Comparison of ENCODE assay signal across 8 cellular contexts in the genomic region with DNA sequence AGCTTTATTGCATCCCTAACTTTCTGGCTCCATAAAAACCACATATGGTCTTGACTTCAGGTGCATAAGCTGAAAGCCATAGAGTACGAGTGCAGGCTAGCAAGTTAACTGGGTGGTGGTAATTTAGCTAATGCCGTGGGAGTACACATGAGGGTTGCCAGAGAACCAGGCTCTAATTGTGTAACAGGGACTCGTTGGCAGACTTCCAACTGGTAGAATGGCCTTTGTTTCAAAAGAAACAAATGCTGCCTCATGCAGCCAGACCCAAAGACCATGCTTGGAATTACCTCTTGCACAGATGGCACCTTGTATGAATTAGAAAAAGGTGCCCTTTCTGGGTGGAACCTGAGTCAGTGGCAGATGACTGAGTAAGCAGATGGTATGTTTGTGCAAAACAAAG.
DNase-seq lines count a peak whose midpoint lies in the region; ATAC-seq and TF ChIP-seq lines count a peak whose summit lies in the region.

No MANE protein-coding gene starts in this region.

- peaks cover 18 to 36% (median 26%) of the 10 kb centered on the region in 3 donors for H3K4me1 Mint-ChIP-seq in naive B cell
- H3K4me1 Mint-ChIP-seq in WTC11: peaks cover 6% of the 10 kb centered on the region
- H3K4me1 Mint-ChIP-seq in activated CD8-positive, alpha-beta T cell treated with anti-CD3 and anti-CD28 coated beads for 36 hours (ENCODE audit: low read depth): peaks cover 33% of the 10 kb centered on the region

- intact Hi-C loops in activated CD8-positive, alpha-beta T cell treated with anti-CD3 and anti-CD28 coated beads for 36 hours (cut with micrococcal nuclease): no loop called here

- no peak overlapping the region for H3K4me3 Mint-ChIP-seq in naive B cell
- H3K4me3 Mint-ChIP-seq in WTC11: no peak overlapping the region
- H3K4me3 Mint-ChIP-seq in activated CD8-positive, alpha-beta T cell treated with anti-CD3 and anti-CD28 coated beads for 36 hours: no peak overlapping the region

- POLR2A ChIA-PET in WTC11 (lab: Charles Lee): no interaction called here
- POLR2A ChIA-PET in activated CD8-positive, alpha-beta T cell treated with anti-CD3 and anti-CD28 coated beads for 36 hours (lab: Charles Lee): no interaction called here

- TF ChIP-seq CTCF in WTC11 (IDR thresholded peaks at IDR 0.05): no peak
- TF ChIP-seq CTCF in activated CD8-positive, alpha-beta T cell treated with anti-CD3 and anti-CD28 coated beads for 36 hours (IDR thresholded peaks at IDR 0.05): no peak

- ATAC-seq in naive B cell (ENCODE audit: low read depth in 2 of 2) (no peak), WTC11 (no peak), HG02938 (IDR thresholded peaks at IDR 0.05; ENCODE audit: unreplicated experiment) (no peak)
- no peak for ATAC-seq in activated CD8-positive, alpha-beta T cell treated with anti-CD3 and anti-CD28 coated beads for 36 hours

- in situ Hi-C loops in G401 (cut with HindIII; ENCODE audit: low sequenced_read_pairs): no loop called here

- H3K27ac Mint-ChIP-seq in naive B cell (peak overlapping the region in 4 of 6 donors; percentile 3 to 76 (median 50)), WTC11 (no peak overlapping the region)
- H3K27ac Mint-ChIP-seq in activated CD8-positive, alpha-beta T cell treated with anti-CD3 and anti-CD28 coated beads for 36 hours: no peak overlapping the region

- no peaks in the 10 kb centered on the region for H3K36me3 Mint-ChIP-seq in naive B cell
- H3K36me3 Mint-ChIP-seq in WTC11: peaks cover 10% of the 10 kb centered on the region
- H3K36me3 Mint-ChIP-seq in activated CD8-positive, alpha-beta T cell treated with anti-CD3 and anti-CD28 coated beads for 36 hours (ENCODE audit: low read depth): peaks cover 11% of the 10 kb centered on the region

- DNase-seq in G401 (ENCODE audit: low spot score) (peak; percentile 93), NCI-H2227 (lab: John Stamatoyannopoulos, UW; ENCODE audit: unreplicated experiment) (peak; percentile 50), dermis blood vessel endothelial cell (peak; percentile 90), naive B cell (no peak), WTC11 (ENCODE audit: low spot score) (no peak), GOT3 (lab: John Stamatoyannopoulos, UW) (no peak)
- no peak for DNase-seq in activated CD8-positive, alpha-beta T cell treated with anti-CD3 and anti-CD28 coated beads for 36 hours

- CTCF ChIA-PET in WTC11 (lab: Charles Lee): interaction anchor here (0.6 to 1.9 kb wide), 3 partner anchors 13 to 25 kb away, joined by 3 to 4 read pairs (median 4); no protein-coding TSS in a partner anchor
- CTCF ChIA-PET in activated CD8-positive, alpha-beta T cell treated with anti-CD3 and anti-CD28 coated beads for 36 hours (lab: Charles Lee): interaction anchor here (1.6 to 8.4 kb wide), 3 partner anchors 15 to 50 kb away, joined by 3 to 71 read pairs (median 12); no protein-coding TSS in a partner anchor

- H3K27me3 Mint-ChIP-seq in naive B cell (no peaks in the 10 kb centered on the region), WTC11 (ENCODE audit: low read depth) (no peaks in the 10 kb centered on the region)
- H3K27me3 Mint-ChIP-seq in activated CD8-positive, alpha-beta T cell treated with anti-CD3 and anti-CD28 coated beads for 36 hours: peaks cover 1% of the 10 kb centered on the region

- H3K9me3 Mint-ChIP-seq in naive B cell (peaks cover 0 to 3% (median 0%) of the 10 kb centered on the region in 7 donors), WTC11 (peaks cover 17% of the 10 kb centered on the region)
- no peaks in the 10 kb centered on the region for H3K9me3 Mint-ChIP-seq in activated CD8-positive, alpha-beta T cell treated with anti-CD3 and anti-CD28 coated beads for 36 hours

TF ChIP-seq in WTC11, 78 proteins besides CTCF, POLR2A, EP300 and RAD21:
- no peak for TF ChIP-seq ELF4 (CRISPR knock-in tag; IDR thresholded peaks at IDR 0.05; ENCODE audit: low read depth)
- TF ChIP-seq MXD4 (CRISPR knock-in tag; IDR thresholded peaks at IDR 0.05; ENCODE audit: borderline replicate concordance): no peak

Comparison
In these comparisons a context has a peak if more than half of its experiments do, and no peak if none do; other contexts are left out.
1. DNase-seq: peak in G401 (single experiment), NCI-H2227 (single experiment) and dermis blood vessel endothelial cell (single experiment); none in naive B cell (single experiment), WTC11 (single experiment), activated CD8-positive, alpha-beta T cell treated with anti-CD3 and anti-CD28 coated beads for 36 hours (single experiment) and GOT3 (single experiment).
2. H3K27ac Mint-ChIP-seq: peak in naive B cell (4 of 6); none in WTC11 (single experiment) and activated CD8-positive, alpha-beta T cell treated with anti-CD3 and anti-CD28 coated beads for 36 hours (single experiment).